Comparison of ENCODE assay signal across 21 cellular contexts in the genomic region with DNA sequence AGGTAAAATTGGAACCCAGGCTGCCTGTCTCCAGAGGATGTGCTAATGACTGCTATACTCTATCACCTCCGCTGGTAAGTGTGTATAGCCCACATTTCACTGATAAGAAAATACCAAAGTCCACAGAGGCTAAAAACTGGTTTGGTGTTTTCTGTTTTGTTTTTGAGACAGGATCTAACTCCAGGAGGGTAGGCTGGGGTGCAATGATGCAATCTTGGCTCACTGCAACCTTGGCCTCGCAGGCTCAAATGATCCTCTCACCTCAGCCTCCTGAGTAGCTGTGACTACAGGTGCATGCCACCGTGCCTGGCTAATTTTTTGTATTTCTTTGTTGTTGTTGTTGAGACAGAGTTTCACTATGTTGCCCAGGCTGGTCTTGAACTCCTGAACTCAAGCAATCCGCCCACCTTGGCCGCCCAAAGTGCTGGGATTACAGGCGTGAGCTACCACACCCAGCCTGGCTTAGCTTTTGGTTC.
"Had no signal": no experiment of that assay in that cellular context is flagged by ENCODE, and none has a peak within 500 bp of the region (broad histone marks: within the 10 kb centered on the region; RNA-seq: fewer than 3 reads in every experiment).

No MANE protein-coding gene starts in this region.

- DNase-seq: IMR-90, Karpas-422, KG1, MG63, NCI-H1092, NCI-H1105 treated with DMSO at 0.1 percent for 48 hours, NCI-H1417 treated with DMSO at 0.1 percent for 48 hours, NCI-H146, NCI-H1694 treated with DMSO at 0.1 percent for 48 hours, NCI-H1930, NCI-H2081, NCI-H2107, NCI-H2227 treated with DMSO at 0.1 percent for 48 hours, NCI-H524 treated with DMSO at 0.1 percent for 48 hours, NCI-H69, NCI-H774, Right ventricle myocardium superior, RPMI8226, SIG-M5 had no signal

- H3K4me3 ChIP-seq: MG63, SJSA1, SK-N-MC had no signal

- H3K36me3 ChIP-seq: MG63, SJSA1 had no signal

- H3K9me3 ChIP-seq: MG63, SJSA1 had no signal

- H3K27ac ChIP-seq: SJSA1, SK-N-MC had no signal

- H3K4me1 ChIP-seq: SJSA1 had no signal

- H3K27me3 ChIP-seq: MG63, SJSA1 had no signal
